ENCODE assay signal across 27 cellular contexts in genomic region chr19:18176367-18177310, GRCh38. TPM values are rescaled to one million over a fixed set of nuclear protein-coding genes. Genes with fewer than 3 reads are reported as not detected.
DNase-seq lines count a peak whose midpoint lies in the region; ATAC-seq, FAIRE-seq and TF ChIP-seq lines count a peak whose summit lies in the region.
"Had no signal": no experiment of that assay in that cellular context is flagged by ENCODE, and none has a peak within 500 bp of the region (broad histone marks: within the 10 kb centered on the region; RNA-seq: fewer than 3 reads in every experiment).

No MANE protein-coding gene starts in this region.

- no peaks in the 10 kb centered on the region for H3K36me3 ChIP-seq in CD4-positive, CD25-positive, alpha-beta regulatory T cell (ENCODE audit: control insufficient read depth, insufficient read depth, low read length)
- peaks cover 47% of the 10 kb centered on the region for H3K36me3 ChIP-seq in neutrophil
- H3K36me3 ChIP-seq in esophagus muscularis mucosa: no peaks in the 10 kb centered on the region
- H3K36me3 ChIP-seq: breast epithelium had no signal

- no peak for ATAC-seq in CD4-positive, CD25-positive, alpha-beta regulatory T cell (ENCODE audit: low read depth in 2 of 2)
- no peak for ATAC-seq in activated B cell treated with CpG ODN at 0.5 μM for 24 hours (ENCODE audit: low read depth)
- no peak for ATAC-seq in HG03135 (IDR thresholded peaks at IDR 0.05; ENCODE audit: unreplicated experiment)
- ATAC-seq: activated CD8-positive, alpha-beta T cell treated with anti-CD3 and anti-CD28 coated beads, Interleukin-2, amount 10 ng/mL, durations not matched to agents 7 days and 5 days; foreskin keratinocyte; left colon had no signal

- H3K27ac ChIP-seq in CD4-positive, CD25-positive, alpha-beta regulatory T cell (ENCODE audit: insufficient read depth, low read length, poor library complexity, severe bottlenecking): no peak overlapping the region
- peak overlapping the region; percentile 13 for H3K27ac ChIP-seq in neutrophil
- H3K27ac ChIP-seq in esophagus muscularis mucosa (replicated peaks in 1 of 4): no peak overlapping the region
- H3K27ac ChIP-seq: breast epithelium, foreskin keratinocyte had no signal

- no peak overlapping the region for H3K27ac Mint-ChIP-seq in CD4-positive, CD25-positive, alpha-beta regulatory T cell
- peak overlapping the region; percentile 69 for H3K27ac Mint-ChIP-seq in activated B cell treated with CpG ODN at 0.5 μM for 24 hours
- H3K27ac Mint-ChIP-seq: activated CD8-positive, alpha-beta T cell treated with anti-CD3 and anti-CD28 coated beads, Interleukin-2, amount 10 ng/mL, durations not matched to agents 7 days and 5 days; mesothelial cell of epicardium; nephron had no signal

- FAIRE-seq in GM12891 (lab: Jason Lieb, UNC): peak; percentile 45
- FAIRE-seq: GM18507 had no signal

- POLR2A ChIA-PET in activated B cell treated with CpG ODN at 0.5 μM for 24 hours (lab: Charles Lee): interaction anchor here (0.7 to 19.0 kb wide), 5 partner anchors 4 to 1593 kb away, joined by 4 to 437 read pairs (median 9); partner anchors contain the start of genes IFI30, JUND, MPV17L2 and PIK3R2

- 81% methylated on average over 8 of the region's 19 CpGs for WGBS in esophagus muscularis mucosa

- H3K9me3 ChIP-seq in CD4-positive, CD25-positive, alpha-beta regulatory T cell (ENCODE audit: control insufficient read depth in 2 of 2, low read length in 2 of 2): no peaks in the 10 kb centered on the region
- no peaks in the 10 kb centered on the region for H3K9me3 ChIP-seq in neutrophil
- no peaks in the 10 kb centered on the region for H3K9me3 ChIP-seq in esophagus muscularis mucosa
- H3K9me3 ChIP-seq: breast epithelium, upper lobe of left lung had no signal

- CTCF ChIA-PET in activated B cell treated with CpG ODN at 0.5 μM for 24 hours (lab: Charles Lee): interaction anchor here (1.3 to 2.7 kb wide), 3 partner anchors 9 to 16 kb away, joined by 6 to 14 read pairs (median 6); partner anchors contain the start of gene MPV17L2

- H3K27me3 ChIP-seq in CD4-positive, CD25-positive, alpha-beta regulatory T cell (ENCODE audit: control insufficient read depth, insufficient read depth, low read length): no peaks in the 10 kb centered on the region
- H3K27me3 ChIP-seq in neutrophil: peaks cover 19% of the 10 kb centered on the region
- H3K27me3 ChIP-seq in esophagus muscularis mucosa: no peaks in the 10 kb centered on the region
- H3K27me3 ChIP-seq: breast epithelium, foreskin keratinocyte, upper lobe of left lung had no signal

- TF ChIP-seq CTCF in activated B cell treated with CpG ODN at 0.5 μM for 24 hours (IDR thresholded peaks at IDR 0.05) (no peak), neutrophil (IDR thresholded peaks at IDR 0.05) (no peak), esophagus muscularis mucosa (IDR thresholded peaks at IDR 0.05) (no peak)

- no peaks in the 10 kb centered on the region for H3K36me3 Mint-ChIP-seq in CD4-positive, CD25-positive, alpha-beta regulatory T cell
- H3K36me3 Mint-ChIP-seq in activated B cell treated with CpG ODN at 0.5 μM for 24 hours (ENCODE audit: low read depth): peaks cover 53% of the 10 kb centered on the region

- TF ChIP-seq EP300 in esophagus muscularis mucosa (IDR thresholded peaks at IDR 0.05): no peak

- no peaks in the 10 kb centered on the region for H3K27me3 Mint-ChIP-seq in CD4-positive, CD25-positive, alpha-beta regulatory T cell
- no peaks in the 10 kb centered on the region for H3K27me3 Mint-ChIP-seq in activated B cell treated with CpG ODN at 0.5 μM for 24 hours

- TF ChIP-seq POLR2A in GM12891 (IDR thresholded peaks at IDR 0.05; ENCODE audit: low read depth, low read length) (no peak), esophagus muscularis mucosa (IDR thresholded peaks at IDR 0.05; ENCODE audit: low read depth) (no peak)

- H3K4me3 Mint-ChIP-seq in CD4-positive, CD25-positive, alpha-beta regulatory T cell: peak overlapping the region in 3 of 4 donors; percentile 37 to 68 (median 43)
- H3K4me3 Mint-ChIP-seq in activated B cell treated with CpG ODN at 0.5 μM for 24 hours: peak overlapping the region; percentile 94
- H3K4me3 Mint-ChIP-seq: activated CD8-positive, alpha-beta T cell treated with anti-CD3 and anti-CD28 coated beads, Interleukin-2, amount 10 ng/mL, durations not matched to agents 7 days and 5 days; mesothelial cell of epicardium; nephron had no signal

- intact Hi-C loops in activated B cell treated with CpG ODN at 0.5 μM for 24 hours (cut with micrococcal nuclease) (loop anchor here (10.0 kb wide), 1 partner anchor 652 kb away; a partner anchor contains a TSS), esophagus muscularis mucosa (cut with DNase I) (no loop called here)

- no peak for DNase-seq in CD4-positive, CD25-positive, alpha-beta regulatory T cell
- DNase-seq in GM12891 (ENCODE audit: insufficient read length, low spot score) (no peak), activated B cell treated with CpG ODN at 0.5 μM for 24 hours (no peak), esophagus muscularis mucosa (ENCODE audit: extremely low spot score) (no peak), middle frontal gyrus (ENCODE audit: extremely low spot score, low spot score) (no peak), DMS79 treated with DMSO at 0.1 percent for 48 hours (lab: John Stamatoyannopoulos, UW) (no peak)
- DNase-seq: activated CD4-positive, CD25-positive, alpha-beta regulatory T cell treated with anti-CD3 and anti-CD28 coated beads, Interleukin-2, amount 50 U/mL, for 72 hours; activated CD8-positive, alpha-beta T cell treated with anti-CD3 and anti-CD28 coated beads, Interleukin-2, amount 10 ng/mL, durations not matched to agents 7 days and 5 days; activated gamma-delta T cell treated with Interleukin-2 at 50 U/mL for 16 hours; amniotic stem cell; COR-L47; effector CD8-positive, alpha-beta T cell; foreskin keratinocyte; GOT3; left colon; NCI-H1436 treated with DMSO at 0.1 percent for 48 hours; NCI-H2107; NCI-H446; NCI-H82; Right ventricle myocardium superior had no signal

- H3K4me3 ChIP-seq in CD4-positive, CD25-positive, alpha-beta regulatory T cell (ENCODE audit: low read depth, low read length): no peak overlapping the region
- H3K4me3 ChIP-seq in neutrophil (ENCODE audit: low read depth in 1 of 2, low read length in 1 of 2) (no peak overlapping the region), esophagus muscularis mucosa (no peak overlapping the region)
- H3K4me3 ChIP-seq: breast epithelium had no signal

- peaks cover 0 to 19% (median 10%) of the 10 kb centered on the region in 4 donors for H3K4me1 Mint-ChIP-seq in CD4-positive, CD25-positive, alpha-beta regulatory T cell
- H3K4me1 Mint-ChIP-seq in activated B cell treated with CpG ODN at 0.5 μM for 24 hours: peaks cover 87% of the 10 kb centered on the region
- H3K4me1 Mint-ChIP-seq: nephron had no signal

- peaks cover 8% of the 10 kb centered on the region for H3K4me1 ChIP-seq in CD4-positive, CD25-positive, alpha-beta regulatory T cell (ENCODE audit: control insufficient read depth, insufficient read depth, low read length, poor library complexity, severe bottlenecking)
- H3K4me1 ChIP-seq in neutrophil (ENCODE audit: control insufficient read depth in 1 of 2, insufficient read depth in 1 of 2, low read depth in 1 of 2, low read length in 1 of 2) (peaks cover 70 to 76% of the 10 kb centered on the region in 2 experiments), esophagus muscularis mucosa (peaks cover 15 to 28% (median 22%) of the 10 kb centered on the region in 4 donors)
- H3K4me1 ChIP-seq: breast epithelium, foreskin keratinocyte had no signal

- H3K9me3 Mint-ChIP-seq in CD4-positive, CD25-positive, alpha-beta regulatory T cell: no peaks in the 10 kb centered on the region
- H3K9me3 Mint-ChIP-seq in activated B cell treated with CpG ODN at 0.5 μM for 24 hours: no peaks in the 10 kb centered on the region
- H3K9me3 Mint-ChIP-seq: mesothelial cell of epicardium, nephron had no signal

TF ChIP-seq in GM12891, 5 proteins besides CTCF, POLR2A, EP300 and RAD21:
- TF ChIP-seq SPI1 (IDR thresholded peaks at IDR 0.05; ENCODE audit: low read depth, low read length) (no peak), POU2F2 (IDR thresholded peaks at IDR 0.05; ENCODE audit: low read depth, low read length) (no peak), TAF1 (IDR thresholded peaks at IDR 0.05; ENCODE audit: low read depth, low read length) (no peak), PAX5 (IDR thresholded peaks at IDR 0.05; ENCODE audit: insufficient read depth, low read length, severe bottlenecking) (no peak), POLR2AphosphoS5 (IDR thresholded peaks at IDR 0.05; ENCODE audit: low read depth, low read length) (no peak)

RNA-seq across cellular contexts. Expression of gene IFI30, which starts 3.0 kb away (rescaled TPM):
- total RNA-seq in CD4-positive, CD25-positive, alpha-beta regulatory T cell: 2.3 TPM
- 10 to 100 TPM in 2 of 4 donors, 1 to 10 TPM in 2; 7.1 to 17.8 (median 9.7) TPM for polyA plus RNA-seq in CD4-positive, CD25-positive, alpha-beta regulatory T cell
- polyA plus RNA-seq in GM12891 (2012; ENCODE audit: low read depth, missing spikeins): 201 TPM
- total RNA-seq in activated B cell treated with CpG ODN at 0.5 μM for 24 hours (251 and 255 TPM in 2 replicates), esophagus muscularis mucosa (10 to 100 TPM; 22.4 to 92.8 (median 42.9) TPM)

RNA-seq across cellular contexts. Expression of gene MPV17L2, which starts 16.4 kb away (rescaled TPM):
- 5.5 TPM for total RNA-seq in CD4-positive, CD25-positive, alpha-beta regulatory T cell
- polyA plus RNA-seq in CD4-positive, CD25-positive, alpha-beta regulatory T cell: 10 to 100 TPM; 11.3 to 20.8 (median 13.9) TPM
- 10.6 TPM for polyA plus RNA-seq in GM12891 (2012; ENCODE audit: low read depth, missing spikeins)
- 17.3 and 17.9 TPM in 2 replicates for total RNA-seq in activated B cell treated with CpG ODN at 0.5 μM for 24 hours
- 10 to 100 TPM; 14.5 to 67.6 (median 21.2) TPM for total RNA-seq in esophagus muscularis mucosa

RNA-seq across cellular contexts. Expression of gene PIK3R2, which starts 23.7 kb away (rescaled TPM):
- 9.4 TPM for total RNA-seq in CD4-positive, CD25-positive, alpha-beta regulatory T cell
- 1 to 10 TPM in 2 of 4 donors, under 1 TPM in 2; 0.42 to 3.6 (median 2.0) TPM for polyA plus RNA-seq in CD4-positive, CD25-positive, alpha-beta regulatory T cell
- 6.7 TPM for polyA plus RNA-seq in GM12891 (2012; ENCODE audit: low read depth, missing spikeins)
- total RNA-seq in activated B cell treated with CpG ODN at 0.5 μM for 24 hours: 12.0 and 12.7 TPM in 2 replicates
- total RNA-seq in esophagus muscularis mucosa: 10 to 100 TPM in 3 of 4 donors, 1 to 10 TPM in 1; 4.2 to 32.2 (median 19.4) TPM

RNA-seq across cellular contexts. Expression of gene RAB3A, which starts 27.2 kb away (rescaled TPM):
- 5.1 TPM for total RNA-seq in CD4-positive, CD25-positive, alpha-beta regulatory T cell
- polyA plus RNA-seq in CD4-positive, CD25-positive, alpha-beta regulatory T cell: 1 to 10 TPM in 2 of 4 donors, under 1 TPM in 2; 0.87 to 1.6 (median 1.2) TPM
- 1.0 TPM for polyA plus RNA-seq in GM12891 (2012; ENCODE audit: low read depth, missing spikeins)
- total RNA-seq in activated B cell treated with CpG ODN at 0.5 μM for 24 hours: 3.8 and 4.1 TPM in 2 replicates
- 1 to 10 TPM; 1.7 to 2.5 (median 1.9) TPM for total RNA-seq in esophagus muscularis mucosa

RNA-seq across cellular contexts. Expression of gene PDE4C, which starts 49.6 kb away (rescaled TPM):
- total RNA-seq in CD4-positive, CD25-positive, alpha-beta regulatory T cell: not detected
- not detected for polyA plus RNA-seq in CD4-positive, CD25-positive, alpha-beta regulatory T cell
- polyA plus RNA-seq in GM12891 (2012; ENCODE audit: low read depth, missing spikeins): 0.17 TPM
- total RNA-seq in activated B cell treated with CpG ODN at 0.5 μM for 24 hours (not detected in 2 replicates), esophagus muscularis mucosa (1 to 10 TPM in 1 of 4 donors, under 1 TPM in 3; 0.17 to 1.2 (median 0.54) TPM)
- total RNA-seq: foreskin keratinocyte had no signal
- polyA plus RNA-seq: foreskin keratinocyte had no signal
